ENCODE assay signal across 8 cellular contexts in the genomic region with DNA sequence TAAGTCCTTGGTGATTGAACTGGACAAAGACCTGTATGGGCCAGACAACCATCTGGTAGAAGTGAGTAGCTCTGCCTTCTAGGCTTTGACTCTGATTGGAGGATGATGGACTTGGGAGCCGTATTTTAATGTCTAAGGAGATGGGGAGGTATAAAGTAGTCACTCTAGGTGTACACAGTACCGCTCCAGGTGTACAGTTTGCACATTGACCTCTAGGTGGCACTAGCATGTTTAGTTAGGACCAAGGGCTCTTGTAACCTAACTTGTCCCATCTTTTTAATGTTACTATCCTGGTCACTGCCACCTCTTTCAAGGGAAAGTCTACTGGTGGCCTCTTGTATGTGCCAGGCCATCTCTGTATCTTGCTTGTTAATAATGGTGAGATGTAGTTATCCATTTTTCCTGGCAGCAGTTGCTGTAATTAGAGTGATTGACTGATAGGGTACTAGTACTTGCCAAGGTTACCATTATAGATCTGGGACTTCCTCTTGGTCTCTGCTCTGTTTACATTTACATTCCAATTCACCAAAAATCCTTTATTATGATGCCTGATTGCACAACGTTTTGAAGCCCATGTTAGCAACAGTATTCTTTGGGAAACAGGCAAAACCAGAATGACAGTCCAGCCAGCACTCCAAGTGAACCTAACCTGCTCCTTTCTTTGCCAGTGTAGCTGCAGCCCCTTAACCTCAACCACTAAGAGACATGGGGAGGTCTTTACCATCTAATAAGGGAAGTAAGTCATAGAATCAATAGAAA. TPM values are rescaled to one million over a fixed set of nuclear protein-coding genes. Genes with fewer than 3 reads are reported as not detected.
DNase-seq lines count a peak whose midpoint lies in the region; ATAC-seq, FAIRE-seq and TF ChIP-seq lines count a peak whose summit lies in the region.

No MANE protein-coding gene starts in this region.

- no peak for TF ChIP-seq EP300 in sigmoid colon (IDR thresholded peaks at IDR 0.05)

- H3K9ac ChIP-seq in OCI-LY1 (ENCODE audit: low read length) = no peak overlapping the region

- H3K36me3 ChIP-seq in OCI-LY1 (ENCODE audit: insufficient read depth, low read length) (peaks cover 61% of the 10 kb centered on the region), sigmoid colon (peaks cover 18 to 73% (median 63%) of the 10 kb centered on the region in 4 donors)

- H3K9me3 ChIP-seq in OCI-LY1 (ENCODE audit: low read length) (no peaks in the 10 kb centered on the region), sigmoid colon (no peaks in the 10 kb centered on the region)

- ATAC-seq in HG02759 (IDR thresholded peaks at IDR 0.05; ENCODE audit: unreplicated experiment) = no peak
- no peak for ATAC-seq in HG02678 (IDR thresholded peaks at IDR 0.05; ENCODE audit: unreplicated experiment)

- no peaks in the 10 kb centered on the region for H3K27me3 ChIP-seq in HL-60 (ENCODE audit: insufficient read depth, poor library complexity, severe bottlenecking)
- no peaks in the 10 kb centered on the region for H3K27me3 ChIP-seq in OCI-LY1 (ENCODE audit: insufficient read depth, low read length)
- no peaks in the 10 kb centered on the region for H3K27me3 ChIP-seq in sigmoid colon

- H3K4me1 ChIP-seq in OCI-LY1 (ENCODE audit: insufficient read depth, low read length, severe bottlenecking) = peaks cover 10% of the 10 kb centered on the region
- peaks cover 0 to 24% (median 11%) of the 10 kb centered on the region in 4 donors for H3K4me1 ChIP-seq in sigmoid colon

- H3K79me2 ChIP-seq in OCI-LY1 (ENCODE audit: insufficient read depth, low read length) = no peaks in the 10 kb centered on the region

- H3F3A ChIP-seq in OCI-LY1 (ENCODE audit: insufficient read depth, low read length) = no peaks in the 10 kb centered on the region

- H3K27ac ChIP-seq in HL-60 (replicated peaks) (no peak overlapping the region), OCI-LY1 (ENCODE audit: low read depth, low read length, poor library complexity, severe bottlenecking) (peak overlapping the region; percentile 37), sigmoid colon (no peak overlapping the region)

- no peak overlapping the region for H3K4me3 ChIP-seq in HL-60 (replicated peaks; ENCODE audit: insufficient read depth, low read length)
- H3K4me3 ChIP-seq in OCI-LY1 (ENCODE audit: low read depth, low read length, poor library complexity, severe bottlenecking) = no peak overlapping the region
- H3K4me3 ChIP-seq in sigmoid colon = no peak overlapping the region

- no peaks in the 10 kb centered on the region for H4K20me1 ChIP-seq in OCI-LY1 (ENCODE audit: insufficient read depth, low read length)

- DNase-seq in DMS153 (lab: John Stamatoyannopoulos, UW) (peak; percentile 45), HL-60 (ENCODE audit: low read depth in 1 of 2, low spot score in 1 of 2) (peak in 1 of 2 experiments; percentile 58), frontal cortex (ENCODE audit: low spot score in 2 of 2) (peak; percentile 42 to 54), sigmoid colon (no peak)
- DNase-seq in activated T-helper 2 cell treated with anti-CD3 and anti-CD28 coated beads, Interferon-gamma antibody, Interleukin-2, Interleukin-4, amounts not matched to agents 10 μg/mL and 5 μg/mL and 100 μg/mL, durations not matched to agents 14 hours and 24 hours and 36 hours (ENCODE audit: low spot score) = peak; percentile 43

- FAIRE-seq in frontal cortex (lab: Jason Lieb, UNC) = no peak

- no peak overlapping the region for H3K4me2 ChIP-seq in OCI-LY1 (ENCODE audit: low read length)

- TF ChIP-seq CTCF in HL-60 (IDR thresholded peaks at IDR 0.05; ENCODE audit: insufficient read depth, low read length) (peak; percentile 83), OCI-LY1 (IDR thresholded peaks at IDR 0.05; ENCODE audit: low read length) (peak; percentile 93), sigmoid colon (IDR thresholded peaks at IDR 0.05) (peak; percentile 36 to 72 (median 64))

- no peak for TF ChIP-seq POLR2A in sigmoid colon (IDR thresholded peaks at IDR 0.05)

- intact Hi-C loops in activated T-helper 2 cell treated with anti-CD3 and anti-CD28 coated beads, Interferon-gamma antibody, Interleukin-2, Interleukin-4, amounts not matched to agents 10 μg/mL and 5 μg/mL and 100 μg/mL, durations not matched to agents 14 hours and 24 hours and 36 hours (cut with micrococcal nuclease) = loop anchor here (2.0 to 5.0 kb wide), 2 partner anchors 78 to 314 kb away; partner anchors contain the start of genes CERS5 and LARP4
- intact Hi-C loops in sigmoid colon (cut with DNase I) = no loop called here

- no peaks in the 10 kb centered on the region for H3K9me3 Mint-ChIP-seq in activated T-helper 2 cell treated with anti-CD3 and anti-CD28 coated beads, Interferon-gamma antibody, Interleukin-2, Interleukin-4, amounts not matched to agents 10 μg/mL and 5 μg/mL and 100 μg/mL, durations not matched to agents 14 hours and 24 hours and 36 hours

- no peaks in the 10 kb centered on the region for H3K27me3 Mint-ChIP-seq in activated T-helper 2 cell treated with anti-CD3 and anti-CD28 coated beads, Interferon-gamma antibody, Interleukin-2, Interleukin-4, amounts not matched to agents 10 μg/mL and 5 μg/mL and 100 μg/mL, durations not matched to agents 14 hours and 24 hours and 36 hours (ENCODE audit: low read depth)

- no peak overlapping the region for H3K4me3 Mint-ChIP-seq in activated T-helper 2 cell treated with anti-CD3 and anti-CD28 coated beads, Interferon-gamma antibody, Interleukin-2, Interleukin-4, amounts not matched to agents 10 μg/mL and 5 μg/mL and 100 μg/mL, durations not matched to agents 14 hours and 24 hours and 36 hours (ENCODE audit: low read depth)

- H3K4me1 Mint-ChIP-seq in activated T-helper 2 cell treated with anti-CD3 and anti-CD28 coated beads, Interferon-gamma antibody, Interleukin-2, Interleukin-4, amounts not matched to agents 10 μg/mL and 5 μg/mL and 100 μg/mL, durations not matched to agents 14 hours and 24 hours and 36 hours (ENCODE audit: low read depth) = peaks cover 26% of the 10 kb centered on the region

- H3K36me3 Mint-ChIP-seq in activated T-helper 2 cell treated with anti-CD3 and anti-CD28 coated beads, Interferon-gamma antibody, Interleukin-2, Interleukin-4, amounts not matched to agents 10 μg/mL and 5 μg/mL and 100 μg/mL, durations not matched to agents 14 hours and 24 hours and 36 hours (ENCODE audit: low read depth) = peaks cover 55% of the 10 kb centered on the region

- H3K9me2 ChIP-seq in OCI-LY1 (ENCODE audit: low read depth, low read length) = no peaks in the 10 kb centered on the region

- H3K27ac Mint-ChIP-seq in activated T-helper 2 cell treated with anti-CD3 and anti-CD28 coated beads, Interferon-gamma antibody, Interleukin-2, Interleukin-4, amounts not matched to agents 10 μg/mL and 5 μg/mL and 100 μg/mL, durations not matched to agents 14 hours and 24 hours and 36 hours = peak overlapping the region; percentile 2

- H2AFZ ChIP-seq in OCI-LY1 (ENCODE audit: low read length) = no peak overlapping the region

- 9 to 35% methylated on average over 3 of the region's 3 CpGs for WGBS in sigmoid colon, 2 donors

RNA-seq across cellular contexts. Expression of gene SMARCD1, which starts 3.6 kb away (rescaled TPM):
- total RNA-seq in activated T-helper 2 cell treated with anti-CD3 and anti-CD28 coated beads, Interferon-gamma antibody, Interleukin-2, Interleukin-4, amounts not matched to agents 10 μg/mL and 5 μg/mL and 100 μg/mL, durations not matched to agents 14 hours and 24 hours and 36 hours = 71.5 and 76.8 TPM in 2 replicates
- total RNA-seq in frontal cortex (35.1 TPM), sigmoid colon (10 to 100 TPM; 22.4 to 64.8 (median 39.2) TPM)
- polyA plus RNA-seq in sigmoid colon = 10 to 100 TPM; 16.0 to 26.4 (median 24.1) TPM

RNA-seq across cellular contexts. Expression of gene GPD1, which starts 15.1 kb away (rescaled TPM):
- total RNA-seq in activated T-helper 2 cell treated with anti-CD3 and anti-CD28 coated beads, Interferon-gamma antibody, Interleukin-2, Interleukin-4, amounts not matched to agents 10 μg/mL and 5 μg/mL and 100 μg/mL, durations not matched to agents 14 hours and 24 hours and 36 hours = 0.76 and 0.87 TPM in 2 replicates
- total RNA-seq in frontal cortex (9.4 TPM), sigmoid colon (10 to 100 TPM in 1 of 4 donors, 1 to 10 TPM in 1, under 1 TPM in 2; 0.55 to 59.6 (median 1.5) TPM)
- polyA plus RNA-seq in sigmoid colon = 10 to 100 TPM in 1 of 3 donors, 1 to 10 TPM in 2; 3.0 to 19.8 (median 3.6) TPM

RNA-seq across cellular contexts. Expression of gene COX14, which starts 23.3 kb away (rescaled TPM):
- total RNA-seq in activated T-helper 2 cell treated with anti-CD3 and anti-CD28 coated beads, Interferon-gamma antibody, Interleukin-2, Interleukin-4, amounts not matched to agents 10 μg/mL and 5 μg/mL and 100 μg/mL, durations not matched to agents 14 hours and 24 hours and 36 hours = 38.1 and 43.5 TPM in 2 replicates
- total RNA-seq in frontal cortex (11.0 TPM), sigmoid colon (100 to 1,000 TPM in 1 of 4 donors, 10 to 100 TPM in 3; 87.8 to 179 (median 93.8) TPM)
- 100 to 1,000 TPM; 124 to 266 (median 187) TPM for polyA plus RNA-seq in sigmoid colon

RNA-seq across cellular contexts. Expression of gene ASIC1, which starts 31.4 kb away (rescaled TPM):
- 20.4 and 20.7 TPM in 2 replicates for total RNA-seq in activated T-helper 2 cell treated with anti-CD3 and anti-CD28 coated beads, Interferon-gamma antibody, Interleukin-2, Interleukin-4, amounts not matched to agents 10 μg/mL and 5 μg/mL and 100 μg/mL, durations not matched to agents 14 hours and 24 hours and 36 hours
- total RNA-seq in frontal cortex (15.5 TPM), sigmoid colon (1 to 10 TPM; 3.5 to 6.9 (median 5.2) TPM)
- 1 to 10 TPM in 2 of 3 donors, not detected in 1; 1.3 to 1.6 TPM for polyA plus RNA-seq in sigmoid colon
